In the genomic region with DNA sequence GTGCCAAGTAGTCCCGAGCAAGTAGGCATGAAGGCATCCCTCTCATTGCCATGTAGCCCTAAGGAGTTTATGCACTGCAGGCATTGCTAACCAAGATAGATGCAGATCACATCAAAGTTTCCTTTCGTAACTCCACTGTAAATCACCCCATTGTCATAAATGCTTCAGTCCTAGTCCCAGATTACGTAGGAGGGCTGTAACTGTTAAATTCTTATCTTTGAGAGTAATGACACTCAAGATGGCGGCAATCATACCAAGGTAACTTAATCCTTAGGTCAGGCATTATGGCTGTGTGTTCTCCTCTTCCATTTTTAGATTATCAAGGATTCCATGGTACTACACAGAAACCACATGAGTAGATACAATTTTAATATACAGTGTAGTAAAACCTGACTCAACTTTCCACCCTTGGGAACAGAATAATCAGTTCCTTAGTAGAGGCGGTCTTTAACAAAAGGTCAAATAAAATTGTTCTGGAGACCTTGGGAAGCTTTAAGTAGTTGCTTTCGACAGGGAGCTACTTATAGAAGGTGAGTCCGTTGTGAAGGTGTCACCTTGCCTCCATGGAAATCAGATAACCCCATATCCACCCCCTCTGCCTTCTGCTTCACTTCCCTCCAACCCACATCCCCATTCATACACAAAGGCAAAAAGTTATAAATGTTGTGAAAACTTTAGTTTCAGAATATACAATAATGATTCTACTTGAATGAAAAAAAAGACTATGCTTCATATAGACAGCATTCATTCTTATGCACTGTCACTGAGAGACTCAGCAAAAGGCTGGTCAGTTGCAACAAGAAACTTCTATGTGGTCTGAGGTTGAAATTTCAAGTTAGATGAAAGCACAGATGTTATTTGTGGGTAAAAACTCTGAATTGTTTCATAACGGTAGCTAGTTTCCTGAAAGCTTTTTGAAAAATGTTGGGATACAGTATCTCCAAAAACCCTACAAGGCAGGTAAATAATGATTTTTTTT, we compare ENCODE assay signal across 11 cellular contexts.
DNase-seq lines count a peak whose midpoint lies in the region; ATAC-seq, FAIRE-seq and TF ChIP-seq lines count a peak whose summit lies in the region.
"Had no signal": no experiment of that assay in that cellular context is flagged by ENCODE, and none has a peak within 500 bp of the region (broad histone marks: within the 10 kb centered on the region; RNA-seq: fewer than 3 reads in every experiment).

No MANE protein-coding gene starts in this region.

- TF ChIP-seq RAD21 in K562 (CRISPR knock-in tag; conservative IDR thresholded peaks at IDR 0.05 in 1 of 2, IDR thresholded peaks at IDR 0.05 in 1 of 2), result no peak

- TF ChIP-seq EP300 in K562 (IDR thresholded peaks at IDR 0.05; ENCODE audit: low read length), result no peak

- H3K79me2 ChIP-seq in K562 (ENCODE audit: control insufficient read depth, insufficient read depth, low read length), result no peaks in the 10 kb centered on the region

- no peak for TF ChIP-seq CTCF in K562 (IDR thresholded peaks at IDR 0.05 in 2 of 3, conservative IDR thresholded peaks at IDR 0.05 in 1 of 3; ENCODE audit: insufficient read depth in 2 of 3, low read depth in 1 of 3, low read length in 3 of 3)

- H3K4me3 ChIP-seq in K562, result no peak overlapping the region
- H3K4me3 ChIP-seq: pancreas had no signal

- H3K36me3 ChIP-seq in K562 (ENCODE audit: control insufficient read depth, insufficient read depth, low read length), result no peaks in the 10 kb centered on the region
- H3K36me3 ChIP-seq: pancreas had no signal

- BruUV-seq in K562 (replicated peaks; lab: Mats Ljungman, UMichigan), result no TSS peak

- 42% methylated on average over 8 of the region's 8 CpGs for WGBS in K562 (ENCODE audit: insufficient coverage, low coverage, missing lambda C conversion rate)

- H3K9me1 ChIP-seq in K562 (ENCODE audit: control insufficient read depth, insufficient read depth, low read length), result no peaks in the 10 kb centered on the region

- peaks cover 0 to 10% of the 10 kb centered on the region in 2 experiments; a peak in 2 of 5 replicates for H3K4me1 ChIP-seq in K562 (replicated peaks in 1 of 2; ENCODE audit: control insufficient read depth in 2 of 2, insufficient read depth in 2 of 2, low read length in 2 of 2)
- H3K4me1 ChIP-seq: pancreas had no signal

- no peaks in the 10 kb centered on the region for H4K20me1 ChIP-seq in K562 (replicated peaks; ENCODE audit: control insufficient read depth, insufficient read depth, low read length)

- in situ Hi-C loops in K562 (cut with MboI), result no loop called here

- CTCF ChIA-PET in K562 (lab: Yijun Ruan, JAX; ENCODE audit: low intra/inter-chr PET ratio), result no interaction called here

- H3K4me2 ChIP-seq in K562 (ENCODE audit: insufficient read depth, low read length), result no peak overlapping the region

- no peaks in the 10 kb centered on the region for H3K9me3 ChIP-seq in K562 (replicated peaks; ENCODE audit: control insufficient read depth, insufficient read depth, low read depth, low read length)
- H3K9me3 ChIP-seq: pancreas had no signal

- TF ChIP-seq POLR2A in K562 (conservative IDR thresholded peaks at IDR 0.05), result no peak

- DNase-seq in K562 (ENCODE audit: extremely low read depth in 1 of 4, low spot score in 3 of 4) (no peak), SW 1271 (lab: John Stamatoyannopoulos, UW) (no peak), putamen (ENCODE audit: low spot score) (no peak), C1 segment of cervical spinal cord (lab: John Stamatoyannopoulos, UW) (no peak), OCI-M2 (lab: John Stamatoyannopoulos, UW; ENCODE audit: unreplicated experiment) (no peak)
- DNase-seq: activated T-cell treated with anti-CD3 and anti-CD28 coated beads, Interleukin-2, amount 50 U/mL, for 4 hours; pancreas had no signal

- H3K9ac ChIP-seq in K562 (ENCODE audit: insufficient read depth in 1 of 2, low read depth in 2 of 2, low read length in 2 of 2), result no peak overlapping the region

- no peak for FAIRE-seq in K562 (lab: Jason Lieb, UNC)
- FAIRE-seq: pancreas had no signal

- no peak overlapping the region for H3K27ac ChIP-seq in K562 (ENCODE audit: extremely low read depth, low read depth, low read length)
- H3K27ac ChIP-seq: pancreas had no signal

- POLR2A ChIA-PET in K562 (lab: Yijun Ruan, JAX), result interaction anchor here (0.6 to 1.1 kb wide), 2 partner anchors 10 to 1159 kb away, joined by 3 read pairs; no protein-coding TSS in a partner anchor

- peak overlapping the region; percentile 82 for H2AFZ ChIP-seq in K562 (ENCODE audit: low read depth, low read length)

- intact Hi-C loops in K562 (cut with micrococcal nuclease), result loop anchor here (5.0 to 10.0 kb wide), 6 partner anchors 300 to 1815 kb away; no protein-coding TSS in a partner anchor

- ATAC-seq in GM18861 (IDR thresholded peaks at IDR 0.05; ENCODE audit: unreplicated experiment), result peak; percentile 80
- ATAC-seq in GM21529 (IDR thresholded peaks at IDR 0.05; ENCODE audit: unreplicated experiment), result peak; percentile 82
- ATAC-seq in HG03103 (IDR thresholded peaks at IDR 0.05; ENCODE audit: low read depth, unreplicated experiment), result peak; percentile 55
- peak; percentile 47 for ATAC-seq in K562
- ATAC-seq: activated T-cell treated with anti-CD3 and anti-CD28 coated beads, Interleukin-2, amount 50 U/mL, for 4 hours; left lobe of liver; pancreas had no signal

- H3K27me3 ChIP-seq in K562 (ENCODE audit: control insufficient read depth in 2 of 2, insufficient read depth in 2 of 2, low read length in 2 of 2), result no peaks in the 10 kb centered on the region

TF ChIP-seq in K562, 482 proteins besides CTCF, POLR2A, EP300 and RAD21 (continues in another document):
- 0 out of 2 replicates have a peak, but pooled peaks have one; percentile 18 for TF ChIP-seq CXXC5 (CRISPR knock-in tag; IDR thresholded peaks at IDR 0.05)
- no peak for TF ChIP-seq ZNF511 (CRISPR knock-in tag; IDR thresholded peaks at IDR 0.05)
- TF ChIP-seq, protein P1, sequence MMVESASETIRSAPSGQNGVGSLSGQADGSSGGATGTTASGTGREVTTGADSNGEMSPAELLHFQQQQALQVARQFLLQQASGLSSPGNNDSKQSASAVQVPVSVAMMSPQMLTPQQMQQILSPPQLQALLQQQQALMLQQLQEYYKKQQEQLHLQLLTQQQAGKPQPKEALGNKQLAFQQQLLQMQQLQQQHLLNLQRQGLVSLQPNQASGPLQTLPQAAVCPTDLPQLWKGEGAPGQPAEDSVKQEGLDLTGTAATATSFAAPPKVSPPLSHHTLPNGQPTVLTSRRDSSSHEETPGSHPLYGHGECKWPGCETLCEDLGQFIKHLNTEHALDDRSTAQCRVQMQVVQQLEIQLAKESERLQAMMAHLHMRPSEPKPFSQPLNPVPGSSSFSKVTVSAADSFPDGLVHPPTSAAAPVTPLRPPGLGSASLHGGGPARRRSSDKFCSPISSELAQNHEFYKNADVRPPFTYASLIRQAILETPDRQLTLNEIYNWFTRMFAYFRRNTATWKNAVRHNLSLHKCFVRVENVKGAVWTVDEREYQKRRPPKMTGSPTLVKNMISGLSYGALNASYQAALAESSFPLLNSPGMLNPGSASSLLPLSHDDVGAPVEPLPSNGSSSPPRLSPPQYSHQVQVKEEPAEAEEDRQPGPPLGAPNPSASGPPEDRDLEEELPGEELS (CRISPR knock-in tag; IDR thresholded peaks at IDR 0.05; ENCODE audit: borderline replicate concordance), result no peak
- TF ChIP-seq PBX2 (CRISPR knock-in tag; IDR thresholded peaks at IDR 0.05; ENCODE audit: low read depth), result no peak
- TF ChIP-seq PBX2 (tag; conservative IDR thresholded peaks at IDR 0.05; ENCODE audit: low read depth), result peak; percentile 74
- TF ChIP-seq CEBPG (CRISPR knock-in tag; IDR thresholded peaks at IDR 0.05), result no peak
- TF ChIP-seq CEBPG (tag; conservative IDR thresholded peaks at IDR 0.05 in 1 of 2, IDR thresholded peaks at IDR 0.05 in 1 of 2), result no peak
- TF ChIP-seq, protein P2, sequence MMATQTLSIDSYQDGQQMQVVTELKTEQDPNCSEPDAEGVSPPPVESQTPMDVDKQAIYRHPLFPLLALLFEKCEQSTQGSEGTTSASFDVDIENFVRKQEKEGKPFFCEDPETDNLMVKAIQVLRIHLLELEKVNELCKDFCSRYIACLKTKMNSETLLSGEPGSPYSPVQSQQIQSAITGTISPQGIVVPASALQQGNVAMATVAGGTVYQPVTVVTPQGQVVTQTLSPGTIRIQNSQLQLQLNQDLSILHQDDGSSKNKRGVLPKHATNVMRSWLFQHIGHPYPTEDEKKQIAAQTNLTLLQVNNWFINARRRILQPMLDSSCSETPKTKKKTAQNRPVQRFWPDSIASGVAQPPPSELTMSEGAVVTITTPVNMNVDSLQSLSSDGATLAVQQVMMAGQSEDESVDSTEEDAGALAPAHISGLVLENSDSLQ (IDR thresholded peaks at IDR 0.05), result peak; percentile 38
- no peak for TF ChIP-seq ZNF253 (CRISPR knock-in tag; conservative IDR thresholded peaks at IDR 0.05)
- TF ChIP-seq, protein P3, sequence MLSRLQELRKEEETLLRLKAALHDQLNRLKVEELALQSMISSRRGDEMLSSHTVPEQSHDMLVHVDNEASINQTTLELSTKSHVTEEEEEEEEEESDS (CRISPR knock-in tag; IDR thresholded peaks at IDR 0.05), result no peak
- TF ChIP-seq SAFB (IDR thresholded peaks at IDR 0.05; ENCODE audit: borderline replicate concordance, low read depth, low read length), result no peak
- TF ChIP-seq HDAC1 (IDR thresholded peaks at IDR 0.05), result no peak
- no peak for TF ChIP-seq TCF7L2 (IDR thresholded peaks at IDR 0.05; ENCODE audit: low read depth, low read length)
